In genomic region chr15:64842986-64843561, GRCh38 we compare ENCODE assay signal across 8 cellular contexts. TPM values are rescaled to one million over a fixed set of nuclear protein-coding genes. Genes with fewer than 3 reads are reported as not detected.
A peak's percentile ranks its signal among the peaks of the same experiment; 100 is the strongest.
DNase-seq lines count a peak whose midpoint lies in the region; ATAC-seq, FAIRE-seq and TF ChIP-seq lines count a peak whose summit lies in the region.

No MANE protein-coding gene starts in this region.

- in situ Hi-C loops in Panc1 (cut with HindIII; ENCODE audit: low pct_unique_long_range_greater_than_20kb, low sequenced_read_pairs), result no loop called here

- TF ChIP-seq POLR2A in GM12892 (IDR thresholded peaks at IDR 0.05; ENCODE audit: low read depth, low read length), result no peak

- no peak for DNase-seq in GM12892 (ENCODE audit: insufficient read length)
- DNase-seq in Panc1 (ENCODE audit: low read depth, low spot score), result no peak
- DNase-seq in coronary artery (ENCODE audit: low spot score), result peak; percentile 84
- DNase-seq in mesothelial cell of epicardium (ENCODE audit: low spot score in 2 of 2, unreplicated experiment in 2 of 2), result no peak
- no peak for DNase-seq in DMS53 (lab: John Stamatoyannopoulos, UW)
- DNase-seq in NCI-H1930 (lab: John Stamatoyannopoulos, UW), result no peak
- no peak for DNase-seq in iPS-NIHi7 (ENCODE audit: extremely low spot score)

- no TSS peak for BruUV-seq in Panc1 (replicated peaks; lab: Mats Ljungman, UMichigan)

- H3K4me3 Mint-ChIP-seq in mesothelial cell of epicardium, result peak overlapping the region; percentile 76

- no peaks in the 10 kb centered on the region for H3K36me3 ChIP-seq in Panc1 (ENCODE audit: control insufficient read depth, insufficient read depth, low read length)

- POLR2A ChIA-PET in Panc1 (lab: Charles Lee), result no interaction called here

- intact Hi-C loops in Panc1 (cut with micrococcal nuclease; ENCODE audit: unreplicated experiment), result no loop called here

- H3K27me3 Mint-ChIP-seq in mesothelial cell of epicardium (ENCODE audit: low read depth), result no peaks in the 10 kb centered on the region

- H3K4me1 ChIP-seq in Panc1 (ENCODE audit: control insufficient read depth, insufficient read depth, low read length), result peaks cover 10% of the 10 kb centered on the region

- TF ChIP-seq CTCF in Panc1 (IDR thresholded peaks at IDR 0.05) (no peak), coronary artery (IDR thresholded peaks at IDR 0.05) (no peak), mesothelial cell of epicardium (IDR thresholded peaks at IDR 0.05; ENCODE audit: unreplicated experiment) (no peak)

- H3K27ac ChIP-seq in Panc1 (ENCODE audit: low read length) (peak overlapping the region; percentile 91), coronary artery (peak overlapping the region; percentile 95 to 100)

- H3K27ac Mint-ChIP-seq in mesothelial cell of epicardium, result no peak overlapping the region

- H3K36me3 Mint-ChIP-seq in mesothelial cell of epicardium, result no peaks in the 10 kb centered on the region

- peaks cover 44% of the 10 kb centered on the region for H3K4me1 Mint-ChIP-seq in mesothelial cell of epicardium

- H3K9me3 ChIP-seq in Panc1 (ENCODE audit: control insufficient read depth, insufficient read depth, low read depth, low read length), result no peaks in the 10 kb centered on the region

- ATAC-seq in Panc1 (no peak), HG03469 (IDR thresholded peaks at IDR 0.05; ENCODE audit: unreplicated experiment) (no peak)

- CTCF ChIA-PET in Panc1 (lab: Charles Lee), result interaction anchor here (0.6 kb wide), 1 partner anchor 351 kb away, joined by 4 read pairs; no protein-coding TSS in a partner anchor

- no peaks in the 10 kb centered on the region for H3K27me3 ChIP-seq in Panc1 (ENCODE audit: control insufficient read depth, insufficient read depth, low read length)

- FAIRE-seq in GM12892 (lab: Jason Lieb, UNC), result peak; percentile 50

- H3K4me3 ChIP-seq in Panc1 (ENCODE audit: low read depth in 2 of 2, low read length in 2 of 2) (peak overlapping the region; percentile 87 to 88), coronary artery (peak overlapping the region; percentile 99)

- no peaks in the 10 kb centered on the region for H3K9me3 Mint-ChIP-seq in mesothelial cell of epicardium

RNA-seq across cellular contexts. Expression of gene PLEKHO2, which starts 1.4 kb away (rescaled TPM):
- 11.8 TPM for polyA plus RNA-seq in GM12892 (2012; ENCODE audit: missing spikeins)
- total RNA-seq in Panc1 (2021; ENCODE audit: unreplicated experiment), result 11.1 TPM
- polyA plus RNA-seq in Panc1 (2012; ENCODE audit: insufficient read length), result 8.9 TPM
- total RNA-seq in mesothelial cell of epicardium, result 8.7 to 9.8 TPM (median 8.8 TPM) in 3 replicates

RNA-seq across cellular contexts. Expression of gene PIF1, which starts 17.6 kb away (rescaled TPM):
- polyA plus RNA-seq in GM12892 (2012; ENCODE audit: missing spikeins), result 25.3 TPM
- total RNA-seq in Panc1 (2021; ENCODE audit: unreplicated experiment), result 38.6 TPM
- 12.6 TPM for polyA plus RNA-seq in Panc1 (2012; ENCODE audit: insufficient read length)
- total RNA-seq in mesothelial cell of epicardium, result 10.8 to 12.4 TPM (median 10.8 TPM) in 3 replicates
